In the genomic region with DNA sequence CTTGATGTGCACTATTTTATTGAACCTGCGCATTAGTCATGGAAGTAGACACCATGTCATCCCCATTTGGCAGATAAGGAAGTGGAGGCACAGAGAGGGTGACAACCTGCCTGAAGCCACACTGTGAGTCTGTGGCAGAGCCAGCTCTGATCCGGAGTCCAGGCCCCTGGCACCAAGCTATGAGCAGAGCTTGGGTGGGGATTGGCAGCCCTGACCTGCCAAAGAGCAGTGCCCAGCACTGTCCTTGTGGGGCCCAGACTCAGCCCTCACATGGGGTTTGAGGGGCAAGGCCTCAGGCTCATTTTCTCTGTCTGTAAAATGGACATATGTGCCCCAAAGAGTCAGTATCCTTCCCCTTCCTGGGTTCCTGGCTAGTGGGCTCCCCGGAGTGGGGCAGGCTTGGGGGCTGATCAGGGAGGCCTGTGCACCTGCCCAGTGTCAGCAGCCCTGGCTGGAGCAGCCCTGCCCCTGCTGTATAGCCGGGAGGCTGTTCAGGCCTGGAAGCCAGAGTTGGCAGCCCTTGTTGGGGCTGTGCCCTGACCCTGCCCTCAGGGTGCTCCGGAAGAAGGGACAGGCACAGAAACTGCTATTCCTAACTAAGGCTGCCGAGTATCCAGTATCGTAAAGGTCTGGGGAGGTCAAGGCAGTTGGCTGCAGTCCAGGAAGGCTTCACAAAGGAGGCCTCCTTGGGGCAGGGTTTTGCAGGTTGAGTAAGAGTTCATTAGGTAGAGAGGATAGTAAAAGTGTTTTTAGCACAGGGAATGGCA, we compare ENCODE assay signal across 1 cellular context.
TF ChIP-seq lines count a peak whose summit lies in the region.

No MANE protein-coding gene starts in this region.

TF ChIP-seq in K562, 482 proteins besides CTCF, POLR2A, EP300 and RAD21 (continued from another document):
- TF ChIP-seq, protein P1, sequence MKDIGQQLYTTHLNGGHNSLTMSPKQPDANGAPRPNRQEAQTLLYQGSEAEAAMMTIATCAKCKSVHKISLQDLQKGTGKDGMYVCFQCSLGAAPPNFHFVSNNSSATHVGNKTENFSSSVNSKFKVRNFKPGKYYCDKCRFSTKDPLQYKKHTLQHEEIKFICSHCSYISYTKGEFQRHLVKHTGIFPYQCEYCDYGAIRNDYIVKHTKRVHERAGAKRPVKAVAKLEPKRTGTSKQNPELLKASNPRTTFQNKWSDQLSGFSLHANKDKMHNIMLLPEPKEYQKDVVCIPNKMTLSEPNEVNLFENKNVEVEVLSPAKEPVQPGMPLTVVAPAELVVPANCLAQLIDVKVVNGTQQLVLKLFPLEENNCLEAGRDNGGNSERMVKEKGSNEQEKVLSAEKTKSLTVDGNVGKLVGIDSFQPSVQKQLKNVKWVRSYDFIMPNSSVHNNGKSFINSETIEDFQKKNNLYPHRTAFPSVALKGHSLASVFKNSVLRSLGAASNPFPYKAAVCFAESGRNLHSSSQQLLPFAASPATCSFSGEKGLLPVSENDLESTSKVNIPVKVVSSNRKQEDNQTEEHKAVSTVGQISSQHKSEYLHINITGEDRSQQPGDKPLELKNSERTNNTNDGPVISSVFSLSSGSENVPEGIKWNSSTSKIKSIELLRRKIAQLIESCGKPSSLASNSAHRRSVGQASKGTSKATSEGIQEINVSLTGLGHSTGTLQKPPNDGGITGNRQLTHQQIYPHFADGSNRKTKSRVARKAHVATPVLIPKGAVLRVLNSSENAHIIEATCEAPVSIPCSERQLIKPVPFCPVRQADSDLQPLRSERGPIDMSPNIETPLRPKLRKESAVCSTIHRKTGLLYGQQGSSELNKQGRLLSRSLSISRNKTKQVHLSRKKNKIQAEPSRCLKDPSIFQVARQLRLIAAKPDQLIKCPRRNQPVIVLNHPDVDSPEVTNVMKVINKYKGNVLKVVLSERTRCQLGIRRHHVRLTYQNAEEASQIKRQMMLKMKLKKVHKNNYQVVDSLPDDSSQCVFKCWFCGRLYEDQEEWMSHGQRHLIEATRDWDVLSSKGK (CRISPR knock-in tag; IDR thresholded peaks at IDR 0.05) = no peak
- TF ChIP-seq ZFP36 (IDR thresholded peaks at IDR 0.05; ENCODE audit: low read depth, low read length, partially characterized antibody) (peak; percentile 78), POLR2G (IDR thresholded peaks at IDR 0.05; ENCODE audit: low read depth, low read length) (0 out of 2 replicates have a peak, but pooled peaks have one; percentile 25), BCOR (IDR thresholded peaks at IDR 0.05) (peak; percentile 63), NEUROD1 (IDR thresholded peaks at IDR 0.05; ENCODE audit: borderline replicate concordance, low read depth, low read length, partially characterized antibody) (no peak), KDM1A (IDR thresholded peaks at IDR 0.05) (peak in 1 of 2 experiments; percentile 49; a peak in 2 of 4 replicates), PTBP1 (IDR thresholded peaks at IDR 0.05; ENCODE audit: low read depth, low read length) (0 out of 2 replicates have a peak, but pooled peaks have one; percentile 67), NFIC (IDR thresholded peaks at IDR 0.05) (peak; percentile 89), RBM25 (IDR thresholded peaks at IDR 0.05; ENCODE audit: low read depth, low read length, severe bottlenecking) (peak; percentile 79)
- TF ChIP-seq, protein P2, sequence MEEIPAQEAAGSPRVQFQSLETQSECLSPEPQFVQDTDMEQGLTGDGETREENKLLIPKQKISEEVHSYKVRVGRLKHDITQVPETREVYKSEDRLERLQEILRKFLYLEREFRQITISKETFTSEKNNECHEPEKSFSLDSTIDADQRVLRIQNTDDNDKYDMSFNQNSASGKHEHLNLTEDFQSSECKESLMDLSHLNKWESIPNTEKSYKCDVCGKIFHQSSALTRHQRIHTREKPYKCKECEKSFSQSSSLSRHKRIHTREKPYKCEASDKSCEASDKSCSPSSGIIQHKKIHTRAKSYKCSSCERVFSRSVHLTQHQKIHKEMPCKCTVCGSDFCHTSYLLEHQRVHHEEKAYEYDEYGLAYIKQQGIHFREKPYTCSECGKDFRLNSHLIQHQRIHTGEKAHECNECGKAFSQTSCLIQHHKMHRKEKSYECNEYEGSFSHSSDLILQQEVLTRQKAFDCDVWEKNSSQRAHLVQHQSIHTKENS (CRISPR knock-in tag; IDR thresholded peaks at IDR 0.05) = no peak
- TF ChIP-seq, protein P3, sequence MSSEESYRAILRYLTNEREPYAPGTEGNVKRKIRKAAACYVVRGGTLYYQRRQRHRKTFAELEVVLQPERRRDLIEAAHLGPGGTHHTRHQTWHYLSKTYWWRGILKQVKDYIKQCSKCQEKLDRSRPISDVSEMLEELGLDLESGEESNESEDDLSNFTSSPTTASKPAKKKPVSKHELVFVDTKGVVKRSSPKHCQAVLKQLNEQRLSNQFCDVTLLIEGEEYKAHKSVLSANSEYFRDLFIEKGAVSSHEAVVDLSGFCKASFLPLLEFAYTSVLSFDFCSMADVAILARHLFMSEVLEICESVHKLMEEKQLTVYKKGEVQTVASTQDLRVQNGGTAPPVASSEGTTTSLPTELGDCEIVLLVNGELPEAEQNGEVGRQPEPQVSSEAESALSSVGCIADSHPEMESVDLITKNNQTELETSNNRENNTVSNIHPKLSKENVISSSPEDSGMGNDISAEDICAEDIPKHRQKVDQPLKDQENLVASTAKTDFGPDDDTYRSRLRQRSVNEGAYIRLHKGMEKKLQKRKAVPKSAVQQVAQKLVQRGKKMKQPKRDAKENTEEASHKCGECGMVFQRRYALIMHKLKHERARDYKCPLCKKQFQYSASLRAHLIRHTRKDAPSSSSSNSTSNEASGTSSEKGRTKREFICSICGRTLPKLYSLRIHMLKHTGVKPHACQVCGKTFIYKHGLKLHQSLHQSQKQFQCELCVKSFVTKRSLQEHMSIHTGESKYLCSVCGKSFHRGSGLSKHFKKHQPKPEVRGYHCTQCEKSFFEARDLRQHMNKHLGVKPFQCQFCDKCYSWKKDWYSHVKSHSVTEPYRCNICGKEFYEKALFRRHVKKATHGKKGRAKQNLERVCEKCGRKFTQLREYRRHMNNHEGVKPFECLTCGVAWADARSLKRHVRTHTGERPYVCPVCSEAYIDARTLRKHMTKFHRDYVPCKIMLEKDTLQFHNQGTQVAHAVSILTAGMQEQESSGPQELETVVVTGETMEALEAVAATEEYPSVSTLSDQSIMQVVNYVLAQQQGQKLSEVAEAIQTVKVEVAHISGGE (CRISPR knock-in tag; IDR thresholded peaks at IDR 0.05) = 0 out of 6 replicates have a peak, but pooled peaks of 1 of the 3 experiments have one; percentile 0
